ENCODE assay signal across 17 cellular contexts in genomic region chr18:58158459-58158858, GRCh38.
DNase-seq lines count a peak whose midpoint lies in the region; ATAC-seq and TF ChIP-seq lines count a peak whose summit lies in the region.
"Had no signal": no experiment of that assay in that cellular context is flagged by ENCODE, and none has a peak within 500 bp of the region (broad histone marks: within the 10 kb centered on the region; RNA-seq: fewer than 3 reads in every experiment).

No MANE protein-coding gene starts in this region.

- intact Hi-C loops in left cardiac atrium (cut with DNase I) = no loop called here

- no peaks in the 10 kb centered on the region for H3K9me3 ChIP-seq in right atrium auricular region
- H3K9me3 ChIP-seq: BE2C had no signal

- no peak overlapping the region for H3K27ac Mint-ChIP-seq in natural killer cell treated with Interleukin-12 subunit alpha and Interleukin-12 subunit beta and Interleukin-15 and Interleukin-18, amount 100 ng/mL, for 72 hours
- H3K27ac Mint-ChIP-seq: CD4-positive, alpha-beta memory T cell; GM23338 had no signal

- peak; percentile 21 for DNase-seq in right atrium auricular region (ENCODE audit: low spot score)
- DNase-seq in left cardiac atrium = no peak
- DNase-seq in natural killer cell treated with Interleukin-12 subunit alpha and Interleukin-12 subunit beta and Interleukin-15 and Interleukin-18, amount 100 ng/mL, for 72 hours (ENCODE audit: low spot score) = no peak
- DNase-seq in A172 (ENCODE audit: low spot score) = no peak
- no peak for DNase-seq in hepatic stellate cell (ENCODE audit: low spot score)
- DNase-seq: 8988T; ACHN; BE2C; C1 segment of cervical spinal cord; CD4-positive, alpha-beta memory T cell; DMS79 treated with DMSO at 0.1 percent for 48 hours; GF-D8; HCEC 1CT had no signal

- ATAC-seq in left cardiac atrium (no peak), GM18867 (IDR thresholded peaks at IDR 0.05; ENCODE audit: unreplicated experiment) (no peak)
- peak; percentile 36 to 44 for ATAC-seq in natural killer cell treated with Interleukin-12 subunit alpha and Interleukin-12 subunit beta and Interleukin-15 and Interleukin-18, amount 100 ng/mL, for 72 hours
- ATAC-seq: GM23338 had no signal

- H3K36me3 Mint-ChIP-seq in natural killer cell treated with Interleukin-12 subunit alpha and Interleukin-12 subunit beta and Interleukin-15 and Interleukin-18, amount 100 ng/mL, for 72 hours = no peaks in the 10 kb centered on the region
- H3K36me3 Mint-ChIP-seq: CD4-positive, alpha-beta memory T cell had no signal

- H3K9me3 Mint-ChIP-seq in natural killer cell treated with Interleukin-12 subunit alpha and Interleukin-12 subunit beta and Interleukin-15 and Interleukin-18, amount 100 ng/mL, for 72 hours = no peaks in the 10 kb centered on the region
- H3K9me3 Mint-ChIP-seq: GM23338 had no signal

- H3K4me3 ChIP-seq in right atrium auricular region = no peak overlapping the region
- H3K4me3 ChIP-seq: GM23338 had no signal

- no peaks in the 10 kb centered on the region for H3K36me3 ChIP-seq in right atrium auricular region
- H3K36me3 ChIP-seq: BE2C had no signal

- H3K27me3 Mint-ChIP-seq in natural killer cell treated with Interleukin-12 subunit alpha and Interleukin-12 subunit beta and Interleukin-15 and Interleukin-18, amount 100 ng/mL, for 72 hours = peaks cover 10 to 30% of the 10 kb centered on the region in 2 donors

- H3K4me3 Mint-ChIP-seq in natural killer cell treated with Interleukin-12 subunit alpha and Interleukin-12 subunit beta and Interleukin-15 and Interleukin-18, amount 100 ng/mL, for 72 hours = no peak overlapping the region
- H3K4me3 Mint-ChIP-seq: CD4-positive, alpha-beta memory T cell; GM23338 had no signal

- H3K4me1 ChIP-seq in right atrium auricular region = no peaks in the 10 kb centered on the region
- H3K4me1 ChIP-seq: BE2C had no signal

- H3K27ac ChIP-seq in right atrium auricular region (no peak overlapping the region), VCaP (peak overlapping the region; percentile 93)
- H3K27ac ChIP-seq: HL-60 had no signal

- H3K27me3 ChIP-seq in right atrium auricular region = no peaks in the 10 kb centered on the region
- H3K27me3 ChIP-seq: BE2C had no signal

- H3K4me1 Mint-ChIP-seq in natural killer cell treated with Interleukin-12 subunit alpha and Interleukin-12 subunit beta and Interleukin-15 and Interleukin-18, amount 100 ng/mL, for 72 hours (ENCODE audit: low read depth in 2 of 2) = peaks cover 0 to 5% of the 10 kb centered on the region in 2 donors
- H3K4me1 Mint-ChIP-seq: CD4-positive, alpha-beta memory T cell had no signal

- TF ChIP-seq CTCF in right atrium auricular region (IDR thresholded peaks at IDR 0.05) = no peak
- TF ChIP-seq CTCF in VCaP (conservative IDR thresholded peaks at IDR 0.05) = no peak

Comparison
In these comparisons a context has a peak if more than half of its experiments do, and no peak if none do; other contexts are left out.
1. ATAC-seq: peak in natural killer cell treated with Interleukin-12 subunit alpha and Interleukin-12 subunit beta and Interleukin-15 and Interleukin-18, amount 100 ng/mL, for 72 hours (2 of 2); none in left cardiac atrium (0 of 2) and GM18867 (single experiment).